ENCODE assay signal across 9 cellular contexts in the genomic region with DNA sequence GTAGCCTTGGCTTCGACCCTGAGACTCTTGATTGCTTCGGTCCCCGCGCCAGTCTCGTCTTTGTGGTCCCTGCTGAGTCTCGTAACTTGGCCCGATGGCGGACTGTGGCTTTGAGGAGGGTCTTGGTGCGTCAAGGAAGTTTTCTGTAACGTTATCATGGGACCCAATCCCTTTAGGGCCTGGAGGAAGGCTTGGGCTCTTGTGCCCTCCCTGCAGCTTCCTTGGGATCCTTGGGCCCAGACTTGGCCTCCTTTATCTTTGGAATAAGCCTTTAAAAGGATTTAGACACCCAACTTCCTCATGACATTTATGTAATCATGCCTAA. TPM values are rescaled to one million over a fixed set of nuclear protein-coding genes. Genes with fewer than 3 reads are reported as not detected.
DNase-seq lines count a peak whose midpoint lies in the region; ATAC-seq lines count a peak whose summit lies in the region.
"Had no signal": no experiment of that assay in that cellular context is flagged by ENCODE, and none has a peak within 500 bp of the region (broad histone marks: within the 10 kb centered on the region; RNA-seq: fewer than 3 reads in every experiment).

No MANE protein-coding gene starts in this region.

- DNase-seq in activated naive CD4-positive, alpha-beta T cell treated with anti-CD3 and anti-CD28 coated beads for 36 hours: no peak
- no peak for DNase-seq in activated naive CD4-positive, alpha-beta T cell (lab: John Stamatoyannopoulos, UW)
- DNase-seq in activated naive CD4-positive, alpha-beta T cell treated with anti-CD3 and anti-CD28 coated beads, Interleukin-2, amount 50 U/mL, for 72 hours (ENCODE audit: low spot score in 2 of 2): no peak
- DNase-seq in immature natural killer cell: no peak
- DNase-seq in RPMI8226: no peak
- DNase-seq in SKM-1 (lab: John Stamatoyannopoulos, UW; ENCODE audit: unreplicated experiment): no peak

- peak overlapping the region; percentile 78 for H3K27ac ChIP-seq in temporal lobe (ENCODE audit: low read depth, low read length)

- H3K36me3 Mint-ChIP-seq in activated naive CD4-positive, alpha-beta T cell treated with anti-CD3 and anti-CD28 coated beads for 36 hours (ENCODE audit: low read depth): peaks cover 29% of the 10 kb centered on the region
- peaks cover 26 to 32% of the 10 kb centered on the region in 2 donors for H3K36me3 Mint-ChIP-seq in activated naive CD4-positive, alpha-beta T cell treated with anti-CD3 and anti-CD28 coated beads, Interleukin-2, amount 50 U/mL, for 72 hours
- H3K36me3 Mint-ChIP-seq in immature natural killer cell: peaks cover 12 to 30% (median 26%) of the 10 kb centered on the region in 3 donors

- no peaks in the 10 kb centered on the region for H3K9me3 Mint-ChIP-seq in activated naive CD4-positive, alpha-beta T cell treated with anti-CD3 and anti-CD28 coated beads for 36 hours
- H3K9me3 Mint-ChIP-seq in activated naive CD4-positive, alpha-beta T cell treated with anti-CD3 and anti-CD28 coated beads, Interleukin-2, amount 50 U/mL, for 72 hours: no peaks in the 10 kb centered on the region
- H3K9me3 Mint-ChIP-seq in immature natural killer cell: no peaks in the 10 kb centered on the region

- peak overlapping the region; percentile 99 for H3K4me3 Mint-ChIP-seq in activated naive CD4-positive, alpha-beta T cell treated with anti-CD3 and anti-CD28 coated beads for 36 hours
- peak overlapping the region; percentile 92 to 99 (median 95) for H3K4me3 Mint-ChIP-seq in immature natural killer cell

- peaks cover 41% of the 10 kb centered on the region for H3K4me1 Mint-ChIP-seq in activated naive CD4-positive, alpha-beta T cell treated with anti-CD3 and anti-CD28 coated beads for 36 hours (ENCODE audit: low read depth)
- H3K4me1 Mint-ChIP-seq in immature natural killer cell: peaks cover 49 to 68% of the 10 kb centered on the region in 2 donors

- CTCF ChIA-PET in activated naive CD4-positive, alpha-beta T cell treated with anti-CD3 and anti-CD28 coated beads for 36 hours (lab: Charles Lee): interaction anchor here (0.9 to 3.7 kb wide), 3 partner anchors 47 to 105 kb away, joined by 3 to 15 read pairs (median 3); no protein-coding TSS in a partner anchor

- peak in 1 of 2 donors; percentile 4 for ATAC-seq in activated naive CD4-positive, alpha-beta T cell treated with anti-CD3 and anti-CD28 coated beads, Interleukin-2, amount 50 U/mL, for 72 hours
- ATAC-seq in GM21619 (IDR thresholded peaks at IDR 0.05; ENCODE audit: unreplicated experiment): no peak

- H3K27me3 Mint-ChIP-seq in activated naive CD4-positive, alpha-beta T cell treated with anti-CD3 and anti-CD28 coated beads for 36 hours (ENCODE audit: low read depth): no peaks in the 10 kb centered on the region
- H3K27me3 Mint-ChIP-seq in immature natural killer cell (ENCODE audit: low read depth in 3 of 3): peaks cover 10 to 14% (median 11%) of the 10 kb centered on the region in 3 donors

- intact Hi-C loops in activated naive CD4-positive, alpha-beta T cell treated with anti-CD3 and anti-CD28 coated beads for 36 hours (cut with micrococcal nuclease): loop anchor here (1.0 to 2.0 kb wide), 8 partner anchors 17 to 272 kb away; a partner anchor contains a TSS

- peak overlapping the region; percentile 100 for H3K27ac Mint-ChIP-seq in activated naive CD4-positive, alpha-beta T cell treated with anti-CD3 and anti-CD28 coated beads for 36 hours
- H3K27ac Mint-ChIP-seq in activated naive CD4-positive, alpha-beta T cell treated with anti-CD3 and anti-CD28 coated beads, Interleukin-2, amount 50 U/mL, for 72 hours: peak overlapping the region; percentile 99 to 100
- peak overlapping the region; percentile 98 to 100 (median 100) for H3K27ac Mint-ChIP-seq in immature natural killer cell

RNA-seq across cellular contexts. Expression of a gene that starts 0.4 kb away (rescaled TPM):
- total RNA-seq in activated naive CD4-positive, alpha-beta T cell treated with anti-CD3 and anti-CD28 coated beads for 36 hours: 10 to 100 TPM; 13.2 to 14.7 TPM
- total RNA-seq in activated naive CD4-positive, alpha-beta T cell treated with anti-CD3 and anti-CD28 coated beads, Interleukin-2, amount 50 U/mL, for 72 hours: 10 to 100 TPM; 21.4 to 34.7 TPM
- polyA plus RNA-seq in immature natural killer cell: 10 to 100 TPM; 34.3 to 47.6 (median 41.0) TPM
- total RNA-seq in temporal lobe: 35.2 TPM

RNA-seq across cellular contexts. Expression of a gene that starts 10.7 kb away (rescaled TPM):
- not detected for total RNA-seq in activated naive CD4-positive, alpha-beta T cell treated with anti-CD3 and anti-CD28 coated beads for 36 hours
- not detected for total RNA-seq in activated naive CD4-positive, alpha-beta T cell treated with anti-CD3 and anti-CD28 coated beads, Interleukin-2, amount 50 U/mL, for 72 hours
- polyA plus RNA-seq in immature natural killer cell: not detected
- not detected for total RNA-seq in temporal lobe
- total RNA-seq: glomerular endothelial cell had no signal

RNA-seq across cellular contexts. Expression of a gene that starts 58.7 kb away (rescaled TPM):
- total RNA-seq in activated naive CD4-positive, alpha-beta T cell treated with anti-CD3 and anti-CD28 coated beads for 36 hours: 1 to 10 TPM; 6.2 to 6.8 TPM
- 1 to 10 TPM; 7.0 to 9.6 TPM for total RNA-seq in activated naive CD4-positive, alpha-beta T cell treated with anti-CD3 and anti-CD28 coated beads, Interleukin-2, amount 50 U/mL, for 72 hours
- 1 to 10 TPM in 2 of 3 donors, not detected in 1; 1.8 to 2.2 TPM for polyA plus RNA-seq in immature natural killer cell
- 6.9 TPM for total RNA-seq in temporal lobe
